Comparison of ENCODE assay signal across 8 cellular contexts in the genomic region with DNA sequence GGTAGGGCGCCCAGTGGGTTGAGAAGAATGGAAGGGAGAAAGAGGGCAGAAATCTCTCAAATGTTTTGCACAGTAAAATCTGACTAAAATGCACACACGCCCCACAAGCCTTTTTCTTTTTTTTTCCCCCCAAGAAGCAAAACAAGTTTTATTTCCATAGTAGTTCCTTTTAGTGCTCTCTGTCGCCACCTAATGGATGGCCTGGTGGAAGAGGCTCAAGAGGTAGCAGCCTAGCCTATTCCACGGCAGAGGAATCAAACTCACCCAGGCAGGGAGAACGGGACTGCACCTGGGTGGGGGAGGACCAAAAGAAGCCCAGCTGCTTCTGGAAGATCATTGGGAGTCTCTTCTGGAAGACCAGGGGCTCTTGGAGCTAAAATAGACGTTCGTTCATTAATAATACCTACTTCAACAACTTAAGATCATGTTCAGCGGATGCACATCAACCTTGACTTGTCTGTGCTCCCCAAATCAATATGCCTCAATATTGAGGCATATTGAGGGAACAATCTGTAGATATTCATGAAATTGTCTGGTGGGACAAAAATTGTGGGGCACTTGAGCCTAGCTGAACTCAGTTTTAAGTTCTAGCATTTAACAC. TPM values are rescaled to one million over a fixed set of nuclear protein-coding genes. Genes with fewer than 3 reads are reported as not detected.
DNase-seq lines count a peak whose midpoint lies in the region; ATAC-seq and TF ChIP-seq lines count a peak whose summit lies in the region.

No MANE protein-coding gene starts in this region.

- H3K4me1 ChIP-seq in Caco-2 (peaks cover 8% of the 10 kb centered on the region), heart right ventricle (peaks cover 7 to 57% (median 44%) of the 10 kb centered on the region in 9 donors)

- H3K4me3 Mint-ChIP-seq in Caco-2 (ENCODE audit: unreplicated experiment) = no peak overlapping the region

- no peaks in the 10 kb centered on the region for H3K27me3 Mint-ChIP-seq in Caco-2 (ENCODE audit: insufficient read depth, unreplicated experiment)

- no peak overlapping the region for H3K27ac Mint-ChIP-seq in Caco-2 (ENCODE audit: unreplicated experiment)

- 35% methylated on average over 8 of the region's 8 CpGs for WGBS in heart right ventricle, 2 donors

- no peaks in the 10 kb centered on the region for H3K9me3 ChIP-seq in Caco-2
- H3K9me3 ChIP-seq in heart right ventricle = no peaks in the 10 kb centered on the region

- no peak overlapping the region for H3K27ac ChIP-seq in heart right ventricle

- peak; percentile 53 to 66 for DNase-seq in Caco-2
- peak; percentile 29 for DNase-seq in HT1080 (ENCODE audit: low read depth)
- peak; percentile 69 for DNase-seq in SK-MEL-5 (ENCODE audit: low read depth, low spot score)
- peak; percentile 68 for DNase-seq in activated naive CD4-positive, alpha-beta T cell treated with Interleukin-2 at 50 U/mL for 16 hours
- peak; percentile 41 to 69 for DNase-seq in heart right ventricle
- DNase-seq in retinal pigment epithelial cell (ENCODE audit: low read depth) = no peak

- H3K9me3 Mint-ChIP-seq in Caco-2 (ENCODE audit: unreplicated experiment) = no peaks in the 10 kb centered on the region

- peaks cover 22% of the 10 kb centered on the region for H3K4me1 Mint-ChIP-seq in Caco-2 (ENCODE audit: low read depth, unreplicated experiment)

- in situ Hi-C loops in SK-MEL-5 (cut with HindIII; ENCODE audit: low pct_unique_long_range_greater_than_20kb, low sequenced_read_pairs) = no loop called here

- ATAC-seq in heart right ventricle (peak in 5 of 8 donors; percentile 51 to 70 (median 67)), HG03039 (IDR thresholded peaks at IDR 0.05; ENCODE audit: unreplicated experiment) (no peak), HG02840 (IDR thresholded peaks at IDR 0.05; ENCODE audit: low FRiP score, unreplicated experiment) (no peak)

- POLR2A ChIA-PET in Caco-2 (lab: Charles Lee) = no interaction called here

- peaks cover 50% of the 10 kb centered on the region for H3K36me3 Mint-ChIP-seq in Caco-2 (ENCODE audit: insufficient read depth, unreplicated experiment)

- TF ChIP-seq CTCF in Caco-2 (IDR thresholded peaks at IDR 0.05; ENCODE audit: insufficient read depth in 1 of 2, low read depth in 1 of 2, low read length in 1 of 2, severe bottlenecking in 1 of 2, unreplicated experiment in 1 of 2) (peak; percentile 55 to 69), heart right ventricle (IDR thresholded peaks at IDR 0.05) (peak; percentile 42 to 79 (median 65)), retinal pigment epithelial cell (conservative IDR thresholded peaks at IDR 0.05; ENCODE audit: low read depth, low read length) (peak; percentile 85)

- BruUV-seq in Caco-2 (replicated peaks; lab: Mats Ljungman, UMichigan) = no TSS peak

- intact Hi-C loops in Caco-2 (cut with micrococcal nuclease; ENCODE audit: unreplicated experiment) (no loop called here), heart right ventricle (cut with DNase I) (loop anchor here in 3 of 10 donors (5.0 kb wide), 3 partner anchors 34 to 41 kb away; a partner anchor contains a TSS)

- CTCF ChIA-PET in Caco-2 (lab: Charles Lee) = no interaction called here

- no peak overlapping the region for H3K4me3 ChIP-seq in Caco-2 (ENCODE audit: low read depth, low read length)
- H3K4me3 ChIP-seq in heart right ventricle = no peak overlapping the region
- no peak overlapping the region for H3K4me3 ChIP-seq in retinal pigment epithelial cell (ENCODE audit: low read length)

- H3K36me3 ChIP-seq in Caco-2 (ENCODE audit: control insufficient read depth, insufficient read depth, low read length) (no peaks in the 10 kb centered on the region), heart right ventricle (peaks cover 0 to 38% (median 0%) of the 10 kb centered on the region in 9 donors)

- H3K27me3 ChIP-seq in Caco-2 (replicated peaks; ENCODE audit: control insufficient read depth, insufficient read depth, low read length) = no peaks in the 10 kb centered on the region
- peaks cover 0 to 70% (median 0%) of the 10 kb centered on the region in 7 donors for H3K27me3 ChIP-seq in heart right ventricle

RNA-seq across cellular contexts. Expression of a gene that starts 31.6 kb away (rescaled TPM):
- total RNA-seq in Caco-2 (2022) (119 and 126 TPM in 2 replicates), heart right ventricle (10 to 100 TPM; 18.2 to 59.0 (median 27.1) TPM)
- 200 and 232 TPM in 2 replicates for total RNA-seq in HT1080 (2014; rRNA removed; shearing (Covaris generic))
- polyA plus RNA-seq in HT1080 (2015; cell fraction: cytosol; rRNA removed) = 146 and 149 TPM in 2 replicates
- polyA plus RNA-seq in HT1080 (2015; cell fraction: nucleus; rRNA removed) = 105 and 129 TPM in 2 replicates
- total RNA-seq in SK-MEL-5 (2014; rRNA removed; shearing (Covaris generic)) = 45.1 and 52.6 TPM in 2 replicates
- polyA plus RNA-seq in SK-MEL-5 (2015; cell fraction: cytosol; rRNA removed) = 130 and 159 TPM in 2 replicates
- polyA plus RNA-seq in SK-MEL-5 (2015; cell fraction: nucleus; rRNA removed) = 88.5 and 148 TPM in 2 replicates
- 10 to 100 TPM; 26.4 to 58.7 TPM for polyA plus RNA-seq in heart right ventricle

RNA-seq across cellular contexts. Expression of a gene that starts 46.2 kb away (rescaled TPM):
- 30.6 and 36.4 TPM in 2 replicates for total RNA-seq in Caco-2 (2022)
- total RNA-seq in HT1080 (2014; rRNA removed; shearing (Covaris generic)) = 27.2 and 32.0 TPM in 2 replicates
- 18.1 and 19.3 TPM in 2 replicates for polyA plus RNA-seq in HT1080 (2015; cell fraction: cytosol; rRNA removed)
- polyA plus RNA-seq in HT1080 (2015; cell fraction: nucleus; rRNA removed) = 17.0 and 18.2 TPM in 2 replicates
- total RNA-seq in SK-MEL-5 (2014; rRNA removed; shearing (Covaris generic)) = 57.0 and 65.5 TPM in 2 replicates
- 39.1 and 51.2 TPM in 2 replicates for polyA plus RNA-seq in SK-MEL-5 (2015; cell fraction: cytosol; rRNA removed)
- polyA plus RNA-seq in SK-MEL-5 (2015; cell fraction: nucleus; rRNA removed) = 51.8 and 61.6 TPM in 2 replicates
- 10 to 100 TPM; 33.5 to 39.3 (median 37.6) TPM for total RNA-seq in heart right ventricle
- 10 to 100 TPM; 14.0 to 18.5 TPM for polyA plus RNA-seq in heart right ventricle

Comparison
In these comparisons a context has a peak if more than half of its experiments do, and no peak if none do; other contexts are left out.
1. ATAC-seq: peak in heart right ventricle (5 of 8); none in HG03039 (single experiment) and HG02840 (single experiment).
2. Peak in every context shown above with its lines, with median percentiles within 50 percentile points of each other: CTCF ChIP-seq.